Comparison of ENCODE assay signal across 2 cellular contexts in the genomic region with DNA sequence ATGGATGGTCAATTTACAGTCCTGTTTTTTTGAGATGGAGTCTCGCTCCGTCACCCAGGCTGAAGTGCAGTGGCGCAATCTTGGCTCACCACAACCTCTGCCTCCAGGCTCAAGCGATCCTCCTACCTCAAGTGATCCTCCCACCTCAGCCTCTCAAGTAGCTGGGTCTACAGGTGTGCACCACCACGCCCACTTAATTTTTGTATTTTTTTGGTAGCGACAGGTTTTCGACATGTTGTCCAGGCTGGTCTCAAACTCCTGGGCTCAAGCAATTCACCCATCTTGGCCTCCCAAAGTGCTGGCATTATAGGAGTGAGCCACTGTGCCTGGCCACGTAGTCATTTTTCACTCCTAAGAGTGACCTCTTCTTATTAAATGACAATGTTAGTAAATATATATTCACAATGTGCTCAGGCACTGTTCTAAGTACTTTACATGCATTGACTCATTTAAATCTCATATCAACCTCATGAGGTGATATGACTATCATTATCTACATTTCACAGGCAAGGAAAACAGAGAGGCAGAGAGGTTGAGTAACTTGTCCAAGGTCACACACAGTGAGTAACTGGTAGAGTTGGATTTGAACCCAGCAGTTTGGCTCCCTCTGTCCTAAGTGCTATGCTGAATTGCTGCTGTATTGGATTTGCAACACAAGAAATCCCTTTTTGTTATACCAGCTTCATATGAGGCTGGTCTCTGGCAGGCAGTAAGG.
A peak's percentile ranks its signal among the peaks of the same experiment; 100 is the strongest.
TF ChIP-seq lines count a peak whose summit lies in the region.

No MANE protein-coding gene starts in this region.

TF ChIP-seq in HEK293, 187 proteins besides CTCF, POLR2A, EP300 and RAD21:
- TF ChIP-seq SCRT1 (tag by site-specific recombination; IDR thresholded peaks at IDR 0.05; ENCODE audit: borderline replicate concordance) (peak; percentile 70), ZNF670 (tag by site-specific recombination; IDR thresholded peaks at IDR 0.05; ENCODE audit: low read depth) (no peak), ZNF10 (tag by site-specific recombination; IDR thresholded peaks at IDR 0.05) (no peak), SCRT2 (tag by site-specific recombination; IDR thresholded peaks at IDR 0.05) (0 out of 2 replicates have a peak, but pooled peaks have one; percentile 9)

TF ChIP-seq in K562, 482 proteins besides CTCF, POLR2A, EP300 and RAD21 (continued from another document):
- peak; percentile 21; the same call in 1 of the 2 replicates for TF ChIP-seq CBFA2T3 (IDR thresholded peaks at IDR 0.05)
TF ChIP-seq in K562: peak in this region for 1.
